30 cellular contexts compared by ENCODE assay signal in genomic region chr6:280775-281468, GRCh38.
"Had no signal": no experiment of that assay in that cellular context is flagged by ENCODE, and none has a peak within 500 bp of the region (broad histone marks: within the 10 kb centered on the region; RNA-seq: fewer than 3 reads in every experiment).

No MANE protein-coding gene starts in this region.

- H3K27ac Mint-ChIP-seq: activated B cell treated with CpG ODN at 0.5 μM for 24 hours; activated CD4-positive, alpha-beta memory T cell treated with anti-CD3 and anti-CD28 coated beads for 36 hours; activated CD4-positive, alpha-beta T cell treated with anti-CD3 and anti-CD28 coated beads, Interleukin-2, amount 10 ng/mL, durations not matched to agents 7 days and 5 days; activated naive CD4-positive, alpha-beta T cell treated with anti-CD3 and anti-CD28 coated beads for 36 hours; activated T-helper 1 cell treated with anti-CD3 and anti-CD28 coated beads, Interleukin-12 subunit alpha, Interleukin-12 subunit beta, Interleukin-2, Interleukin-4 antibody, amounts not matched to agents 30 ng/mL and 10 ng/mL and 1 ng/mL, durations not matched to agents 14 hours and 24 hours and 36 hours; T-helper 1 cell treated with Interleukin-12 subunit alpha and Interleukin-12 subunit beta and Interleukin-4 antibody, amounts not matched to agents 30 μg/mL and 1 μg/mL, for 36 hours had no signal

- H3K4me1 ChIP-seq: adrenal gland, body of pancreas, breast epithelium, SJSA1 had no signal

- H3K4me3 Mint-ChIP-seq: activated B cell treated with CpG ODN at 0.5 μM for 24 hours; activated CD4-positive, alpha-beta memory T cell treated with anti-CD3 and anti-CD28 coated beads for 36 hours; activated CD4-positive, alpha-beta T cell treated with anti-CD3 and anti-CD28 coated beads, Interleukin-2, amount 10 ng/mL, durations not matched to agents 7 days and 5 days; activated naive CD4-positive, alpha-beta T cell treated with anti-CD3 and anti-CD28 coated beads for 36 hours; activated T-cell treated with anti-CD3 and anti-CD28 coated beads, Interleukin-2, amount 50 U/mL, for 4 hours; activated T-helper 1 cell treated with anti-CD3 and anti-CD28 coated beads, Interleukin-12 subunit alpha, Interleukin-12 subunit beta, Interleukin-2, Interleukin-4 antibody, amounts not matched to agents 30 ng/mL and 10 ng/mL and 1 ng/mL, durations not matched to agents 14 hours and 24 hours and 36 hours; T-helper 1 cell treated with Interleukin-12 subunit alpha and Interleukin-12 subunit beta and Interleukin-4 antibody, amounts not matched to agents 30 μg/mL and 1 μg/mL, for 36 hours had no signal

- H3K27ac ChIP-seq: adrenal gland, body of pancreas, breast epithelium, KMS-11, SJSA1, VCaP had no signal

- H3K27me3 Mint-ChIP-seq: activated B cell treated with CpG ODN at 0.5 μM for 24 hours; activated CD4-positive, alpha-beta memory T cell treated with anti-CD3 and anti-CD28 coated beads for 36 hours had no signal

- DNase-seq: activated B cell treated with CpG ODN at 0.5 μM for 24 hours; activated CD4-positive, alpha-beta memory T cell treated with anti-CD3 and anti-CD28 coated beads for 36 hours; activated CD4-positive, alpha-beta T cell treated with anti-CD3 and anti-CD28 coated beads, Interleukin-2, amount 10 ng/mL, durations not matched to agents 7 days and 5 days; activated CD8-positive, alpha-beta memory T cell treated with anti-CD3 and anti-CD28 coated beads, Interleukin-2, amount 50 U/mL, for 4 hours; activated gamma-delta T cell treated with Interleukin-2 at 50 U/mL for 16 hours; activated naive CD4-positive, alpha-beta T cell treated with anti-CD3 and anti-CD28 coated beads for 36 hours; activated T-cell treated with anti-CD3 and anti-CD28 coated beads for 4 hours; activated T-cell treated with anti-CD3 and anti-CD28 coated beads, Interleukin-2, amount 50 U/mL, for 4 hours; adrenal gland; body of pancreas; MM.1S; MV-4-11; NCI-H1092; NCI-H1436 treated with DMSO at 0.1 percent for 48 hours; NCI-H1694 treated with DMSO at 0.1 percent for 48 hours; NCI-H2029; NCI-H345; NCI-H524 treated with DMSO at 0.1 percent for 48 hours; RPMI8226; SHP77 treated with DMSO at 0.1 percent for 48 hours; SK-N-SH; T-helper 9 cell had no signal

- ATAC-seq: activated naive CD4-positive, alpha-beta T cell treated with anti-CD3 and anti-CD28 coated beads, Interleukin-2, amount 50 U/mL, for 72 hours; activated T-cell treated with anti-CD3 and anti-CD28 coated beads, Interleukin-2, amount 50 U/mL, for 4 hours; body of pancreas; Panc1 had no signal

- H3K27me3 ChIP-seq: adrenal gland, body of pancreas had no signal

- H3K9me3 ChIP-seq: adrenal gland, body of pancreas, breast epithelium, SJSA1, SK-N-SH had no signal

- H3K36me3 Mint-ChIP-seq: activated CD4-positive, alpha-beta memory T cell treated with anti-CD3 and anti-CD28 coated beads for 36 hours had no signal

- H3K9me3 Mint-ChIP-seq: activated B cell treated with CpG ODN at 0.5 μM for 24 hours; activated CD4-positive, alpha-beta memory T cell treated with anti-CD3 and anti-CD28 coated beads for 36 hours; activated CD4-positive, alpha-beta T cell treated with anti-CD3 and anti-CD28 coated beads, Interleukin-2, amount 10 ng/mL, durations not matched to agents 7 days and 5 days; activated naive CD4-positive, alpha-beta T cell treated with anti-CD3 and anti-CD28 coated beads for 36 hours; activated T-cell treated with anti-CD3 and anti-CD28 coated beads, Interleukin-2, amount 50 U/mL, for 4 hours had no signal

- H3K4me3 ChIP-seq: adrenal gland, body of pancreas, breast epithelium, SJSA1 had no signal

- H3K36me3 ChIP-seq: adrenal gland, breast epithelium, SJSA1 had no signal
